ENCODE assay signal across 9 cellular contexts in genomic region chr7:20172736-20173334, GRCh38. TPM values are rescaled to one million over a fixed set of nuclear protein-coding genes. Genes with fewer than 3 reads are reported as not detected.
DNase-seq lines count a peak whose midpoint lies in the region; ATAC-seq and TF ChIP-seq lines count a peak whose summit lies in the region.
"Had no signal": no experiment of that assay in that cellular context is flagged by ENCODE, and none has a peak within 500 bp of the region (broad histone marks: within the 10 kb centered on the region; RNA-seq: fewer than 3 reads in every experiment).

No MANE protein-coding gene starts in this region.

- H3K27me3 ChIP-seq in uterus: no peaks in the 10 kb centered on the region

- no peaks in the 10 kb centered on the region for H3K4me1 ChIP-seq in uterus

- POLR2A ChIA-PET in activated CD4-positive, alpha-beta T cell treated with anti-CD3 and anti-CD28 coated beads for 36 hours (lab: Charles Lee): no interaction called here
- POLR2A ChIA-PET in activated CD4-positive, alpha-beta T cell treated with anti-CD3 and anti-CD28 coated beads, Interleukin-2, amount 10 ng/mL, durations not matched to agents 7 days and 5 days (lab: Charles Lee): interaction anchor here (0.6 kb wide), 1 partner anchor 45 kb away, joined by 3 read pairs; no protein-coding TSS in a partner anchor

- H3K27me3 Mint-ChIP-seq in activated CD4-positive, alpha-beta T cell treated with anti-CD3 and anti-CD28 coated beads for 36 hours: no peaks in the 10 kb centered on the region
- no peaks in the 10 kb centered on the region for H3K27me3 Mint-ChIP-seq in activated CD4-positive, alpha-beta T cell treated with anti-CD3 and anti-CD28 coated beads, Interleukin-2, amount 10 ng/mL, durations not matched to agents 7 days and 5 days

- no peaks in the 10 kb centered on the region for H3K9me3 ChIP-seq in uterus

- in situ Hi-C loops in astrocyte of the spinal cord (cut with HindIII; ENCODE audit: low sequenced_read_pairs): no loop called here

- no peaks in the 10 kb centered on the region for H3K36me3 ChIP-seq in uterus

- no peak overlapping the region for H3K4me3 Mint-ChIP-seq in activated CD4-positive, alpha-beta T cell treated with anti-CD3 and anti-CD28 coated beads for 36 hours
- H3K4me3 Mint-ChIP-seq in activated CD4-positive, alpha-beta T cell treated with anti-CD3 and anti-CD28 coated beads, Interleukin-2, amount 10 ng/mL, durations not matched to agents 7 days and 5 days: no peak overlapping the region

- H3K27ac Mint-ChIP-seq in activated CD4-positive, alpha-beta T cell treated with anti-CD3 and anti-CD28 coated beads for 36 hours: no peak overlapping the region
- no peak overlapping the region for H3K27ac Mint-ChIP-seq in activated CD4-positive, alpha-beta T cell treated with anti-CD3 and anti-CD28 coated beads, Interleukin-2, amount 10 ng/mL, durations not matched to agents 7 days and 5 days
- H3K27ac Mint-ChIP-seq: activated naive CD4-positive, alpha-beta T cell treated with anti-CD3 and anti-CD28 coated beads, Interleukin-2, amount 50 U/mL, for 72 hours had no signal

- no peaks in the 10 kb centered on the region for H3K4me1 Mint-ChIP-seq in activated CD4-positive, alpha-beta T cell treated with anti-CD3 and anti-CD28 coated beads for 36 hours
- H3K4me1 Mint-ChIP-seq in activated CD4-positive, alpha-beta T cell treated with anti-CD3 and anti-CD28 coated beads, Interleukin-2, amount 10 ng/mL, durations not matched to agents 7 days and 5 days: no peaks in the 10 kb centered on the region

- DNase-seq in activated CD4-positive, alpha-beta T cell treated with anti-CD3 and anti-CD28 coated beads for 36 hours: peak; percentile 52
- DNase-seq in activated CD4-positive, alpha-beta T cell treated with anti-CD3 and anti-CD28 coated beads, Interleukin-2, amount 10 ng/mL, durations not matched to agents 7 days and 5 days: no peak
- DNase-seq in HFF-Myc (ENCODE audit: extremely low read depth, low read depth) (peak; percentile 12), NCI-H2227 treated with DMSO at 0.1 percent for 48 hours (lab: John Stamatoyannopoulos, UW) (peak; percentile 53), astrocyte of the spinal cord (ENCODE audit: low read depth, low spot score) (peak; percentile 66), left lobe of liver (ENCODE audit: low spot score) (peak; percentile 52), uterus (peak; percentile 82 to 83)

- TF ChIP-seq CTCF in HFF-Myc (IDR thresholded peaks at IDR 0.05; ENCODE audit: low read depth, low read length, missing control alignments) (peak; percentile 67), astrocyte of the spinal cord (IDR thresholded peaks at IDR 0.05; ENCODE audit: low read depth, low read length) (peak; percentile 75), uterus (IDR thresholded peaks at IDR 0.05) (peak; percentile 49 to 74 (median 66))

- no peak overlapping the region for H3K27ac ChIP-seq in uterus

- no peaks in the 10 kb centered on the region for H3K9me3 Mint-ChIP-seq in activated CD4-positive, alpha-beta T cell treated with anti-CD3 and anti-CD28 coated beads for 36 hours (ENCODE audit: low read depth)
- no peaks in the 10 kb centered on the region for H3K9me3 Mint-ChIP-seq in activated CD4-positive, alpha-beta T cell treated with anti-CD3 and anti-CD28 coated beads, Interleukin-2, amount 10 ng/mL, durations not matched to agents 7 days and 5 days
- H3K9me3 Mint-ChIP-seq: activated naive CD4-positive, alpha-beta T cell treated with anti-CD3 and anti-CD28 coated beads, Interleukin-2, amount 50 U/mL, for 72 hours had no signal

- no peak for ATAC-seq in activated CD4-positive, alpha-beta T cell treated with anti-CD3 and anti-CD28 coated beads for 36 hours
- peak; percentile 73 for ATAC-seq in left lobe of liver
- no peak for ATAC-seq in GM19324 (IDR thresholded peaks at IDR 0.05; ENCODE audit: low FRiP score, unreplicated experiment)
- ATAC-seq: activated naive CD4-positive, alpha-beta T cell treated with anti-CD3 and anti-CD28 coated beads, Interleukin-2, amount 50 U/mL, for 72 hours had no signal

- TF ChIP-seq POLR2A in uterus (IDR thresholded peaks at IDR 0.05): no peak

- H3K4me3 ChIP-seq in HFF-Myc (replicated peaks; ENCODE audit: low read depth, low read length) (no peak overlapping the region), astrocyte of the spinal cord (ENCODE audit: low read depth, low read length) (no peak overlapping the region), uterus (no peak overlapping the region)

- intact Hi-C loops in activated CD4-positive, alpha-beta T cell treated with anti-CD3 and anti-CD28 coated beads for 36 hours (cut with DNase I, micrococcal nuclease): loop anchor here (1.0 to 5.0 kb wide), 4 partner anchors 190 to 461 kb away; no protein-coding TSS in a partner anchor
- intact Hi-C loops in uterus (cut with DNase I; ENCODE audit: low total_unique reads): no loop called here

- H3K36me3 Mint-ChIP-seq in activated CD4-positive, alpha-beta T cell treated with anti-CD3 and anti-CD28 coated beads for 36 hours (ENCODE audit: low read depth): no peaks in the 10 kb centered on the region
- no peaks in the 10 kb centered on the region for H3K36me3 Mint-ChIP-seq in activated CD4-positive, alpha-beta T cell treated with anti-CD3 and anti-CD28 coated beads, Interleukin-2, amount 10 ng/mL, durations not matched to agents 7 days and 5 days (ENCODE audit: low read depth)
- H3K36me3 Mint-ChIP-seq: activated naive CD4-positive, alpha-beta T cell treated with anti-CD3 and anti-CD28 coated beads, Interleukin-2, amount 50 U/mL, for 72 hours had no signal

- CTCF ChIA-PET in activated CD4-positive, alpha-beta T cell treated with anti-CD3 and anti-CD28 coated beads for 36 hours (lab: Charles Lee): interaction anchor here (0.9 to 1.3 kb wide), 3 partner anchors 190 to 459 kb away, joined by 3 to 4 read pairs (median 4); no protein-coding TSS in a partner anchor
- CTCF ChIA-PET in activated CD4-positive, alpha-beta T cell treated with anti-CD3 and anti-CD28 coated beads, Interleukin-2, amount 10 ng/mL, durations not matched to agents 7 days and 5 days (lab: Charles Lee): no interaction called here

RNA-seq across cellular contexts. Expression of gene MACC1, which starts 44.3 kb away (rescaled TPM):
- total RNA-seq in activated CD4-positive, alpha-beta T cell treated with anti-CD3 and anti-CD28 coated beads for 36 hours: under 1 TPM; 0.05 to 0.09 TPM
- under 1 TPM; 0.06 to 0.22 TPM for total RNA-seq in activated CD4-positive, alpha-beta T cell treated with anti-CD3 and anti-CD28 coated beads, Interleukin-2, amount 10 ng/mL, durations not matched to agents 7 days and 5 days
- total RNA-seq in left lobe of liver (0.38 TPM), uterus (10 to 100 TPM in 1 of 4 donors, 1 to 10 TPM in 2, not detected in 1; 1.0 to 23.9 (median 1.5) TPM)
- total RNA-seq: activated naive CD4-positive, alpha-beta T cell treated with anti-CD3 and anti-CD28 coated beads, Interleukin-2, amount 50 U/mL, for 72 hours had no signal
